In genomic region chrX:130109429-130110378, GRCh38 we compare ENCODE assay signal across 8 cellular contexts. TPM values are rescaled to one million over a fixed set of nuclear protein-coding genes. Genes with fewer than 3 reads are reported as not detected.
DNase-seq lines count a peak whose midpoint lies in the region; ATAC-seq, FAIRE-seq and TF ChIP-seq lines count a peak whose summit lies in the region.

No MANE protein-coding gene starts in this region.

- FAIRE-seq in GM12892 (lab: Jason Lieb, UNC): no peak

- DNase-seq in NCI-H146 (lab: John Stamatoyannopoulos, UW) (peak; percentile 29), NCI-H146 treated with DMSO at 0.1 percent for 48 hours (lab: John Stamatoyannopoulos, UW; ENCODE audit: unreplicated experiment) (no peak), immature natural killer cell (no peak), NCI-H1694 (lab: John Stamatoyannopoulos, UW) (no peak), GM12892 (ENCODE audit: insufficient read length) (no peak)
- peak; percentile 45 for DNase-seq in activated naive CD8-positive, alpha-beta T cell treated with anti-CD3 and anti-CD28 coated beads, Interleukin-2, amount 10 ng/mL, durations not matched to agents 7 days and 5 days

- H3K27ac Mint-ChIP-seq in activated naive CD8-positive, alpha-beta T cell treated with anti-CD3 and anti-CD28 coated beads, Interleukin-2, amount 10 ng/mL, durations not matched to agents 7 days and 5 days: peak overlapping the region; percentile 93
- peak overlapping the region; percentile 85 to 93 (median 92) for H3K27ac Mint-ChIP-seq in immature natural killer cell

- TF ChIP-seq POLR2A in GM12892 (IDR thresholded peaks at IDR 0.05; ENCODE audit: low read depth, low read length): no peak

- H3K4me1 ChIP-seq in HUES48 (ENCODE audit: control insufficient read depth, insufficient read depth, low read length) (peaks cover 18% of the 10 kb centered on the region; the same call in 1 of the 2 replicates), stomach smooth muscle (ENCODE audit: control insufficient read depth, insufficient read depth, low read length) (peaks cover 20% of the 10 kb centered on the region)

- POLR2A ChIA-PET in activated naive CD8-positive, alpha-beta T cell treated with anti-CD3 and anti-CD28 coated beads, Interleukin-2, amount 10 ng/mL, durations not matched to agents 7 days and 5 days (lab: Charles Lee): interaction anchor here (0.6 to 3.1 kb wide), 8 partner anchors 18 to 62 kb away, joined by 3 to 16 read pairs (median 7); partner anchors contain the start of gene RAB33A

- no peaks in the 10 kb centered on the region for H3K27me3 Mint-ChIP-seq in activated naive CD8-positive, alpha-beta T cell treated with anti-CD3 and anti-CD28 coated beads, Interleukin-2, amount 10 ng/mL, durations not matched to agents 7 days and 5 days
- peaks cover 0 to 6% (median 1%) of the 10 kb centered on the region in 3 donors for H3K27me3 Mint-ChIP-seq in immature natural killer cell (ENCODE audit: low read depth in 3 of 3)

- peak overlapping the region; percentile 95 for H3K4me3 Mint-ChIP-seq in activated naive CD8-positive, alpha-beta T cell treated with anti-CD3 and anti-CD28 coated beads, Interleukin-2, amount 10 ng/mL, durations not matched to agents 7 days and 5 days
- H3K4me3 Mint-ChIP-seq in immature natural killer cell: peak overlapping the region; percentile 88 to 92 (median 91)

- ATAC-seq in activated naive CD8-positive, alpha-beta T cell treated with anti-CD3 and anti-CD28 coated beads, Interleukin-2, amount 10 ng/mL, durations not matched to agents 7 days and 5 days (ENCODE audit: low read depth): peak; percentile 19

- peaks cover 44% of the 10 kb centered on the region for H3K27me3 ChIP-seq in HUES48 (ENCODE audit: control insufficient read depth, insufficient read depth, low read length)
- peaks cover 0 to 3% of the 10 kb centered on the region in 2 donors for H3K27me3 ChIP-seq in stomach smooth muscle (ENCODE audit: control insufficient read depth in 1 of 2, insufficient read depth in 2 of 2, low read length in 2 of 2)

- H3K4me1 Mint-ChIP-seq in activated naive CD8-positive, alpha-beta T cell treated with anti-CD3 and anti-CD28 coated beads, Interleukin-2, amount 10 ng/mL, durations not matched to agents 7 days and 5 days: peaks cover 18% of the 10 kb centered on the region
- H3K4me1 Mint-ChIP-seq in immature natural killer cell: peaks cover 44 to 45% of the 10 kb centered on the region in 2 donors

- H3K36me3 ChIP-seq in HUES48 (ENCODE audit: control insufficient read depth, insufficient read depth, low read length): no peaks in the 10 kb centered on the region
- H3K36me3 ChIP-seq in stomach smooth muscle (ENCODE audit: control insufficient read depth in 2 of 2, insufficient read depth in 2 of 2, low read length in 2 of 2): no peaks in the 10 kb centered on the region

- H3K9me3 ChIP-seq in HUES48 (ENCODE audit: control insufficient read depth, insufficient read depth, low read length) (no peaks in the 10 kb centered on the region), stomach smooth muscle (ENCODE audit: control insufficient read depth in 2 of 2, low read length in 2 of 2) (no peaks in the 10 kb centered on the region)

- H3K4me3 ChIP-seq in HUES48 (ENCODE audit: low read depth, low read length): peak overlapping the region; percentile 54
- H3K4me3 ChIP-seq in stomach smooth muscle (ENCODE audit: low read length in 2 of 2): peak overlapping the region; percentile 40 to 71

- no peaks in the 10 kb centered on the region for H3K9me3 Mint-ChIP-seq in activated naive CD8-positive, alpha-beta T cell treated with anti-CD3 and anti-CD28 coated beads, Interleukin-2, amount 10 ng/mL, durations not matched to agents 7 days and 5 days
- no peaks in the 10 kb centered on the region for H3K9me3 Mint-ChIP-seq in immature natural killer cell

- H3K9ac ChIP-seq in HUES48 (ENCODE audit: low read depth, low read length) (no peak overlapping the region), stomach smooth muscle (ENCODE audit: low read length in 2 of 2) (peak overlapping the region; percentile 58 to 60)

- H3K36me3 Mint-ChIP-seq in activated naive CD8-positive, alpha-beta T cell treated with anti-CD3 and anti-CD28 coated beads, Interleukin-2, amount 10 ng/mL, durations not matched to agents 7 days and 5 days: peaks cover 5% of the 10 kb centered on the region
- H3K36me3 Mint-ChIP-seq in immature natural killer cell: no peaks in the 10 kb centered on the region

- no peak overlapping the region for H3K27ac ChIP-seq in HUES48 (ENCODE audit: low read depth, low read length)
- no peak overlapping the region for H3K27ac ChIP-seq in stomach smooth muscle (ENCODE audit: low read length)

RNA-seq across cellular contexts. Expression of gene ELF4, which starts 0.6 kb away (rescaled TPM):
- 10 to 100 TPM; 38.4 to 41.0 TPM for total RNA-seq in activated naive CD8-positive, alpha-beta T cell treated with anti-CD3 and anti-CD28 coated beads, Interleukin-2, amount 10 ng/mL, durations not matched to agents 7 days and 5 days
- 10 to 100 TPM; 12.3 to 44.9 (median 14.7) TPM for polyA plus RNA-seq in immature natural killer cell
- 12.9 TPM for polyA plus RNA-seq in GM12892 (2012; ENCODE audit: missing spikeins)

RNA-seq across cellular contexts. Expression of gene AIFM1, which starts 55.9 kb away (rescaled TPM):
- total RNA-seq in activated naive CD8-positive, alpha-beta T cell treated with anti-CD3 and anti-CD28 coated beads, Interleukin-2, amount 10 ng/mL, durations not matched to agents 7 days and 5 days: 10 to 100 TPM; 35.9 to 37.4 TPM
- 10 to 100 TPM; 20.1 to 31.0 (median 29.0) TPM for polyA plus RNA-seq in immature natural killer cell
- polyA plus RNA-seq in GM12892 (2012; ENCODE audit: missing spikeins): 50.1 TPM

Comparison
In these comparisons a context has a peak if more than half of its experiments do, and no peak if none do; other contexts are left out.
1. DNase-seq: peak in NCI-H146 (single experiment) and activated naive CD8-positive, alpha-beta T cell treated with anti-CD3 and anti-CD28 coated beads, Interleukin-2, amount 10 ng/mL, durations not matched to agents 7 days and 5 days (single experiment); none in NCI-H146 treated with DMSO at 0.1 percent for 48 hours (single experiment), immature natural killer cell (0 of 3), NCI-H1694 (single experiment) and GM12892 (single experiment).